10 cellular contexts compared by ENCODE assay signal in genomic region chr2:28809927-28810326, GRCh38. TPM values are rescaled to one million over a fixed set of nuclear protein-coding genes. Genes with fewer than 3 reads are reported as not detected.
DNase-seq lines count a peak whose midpoint lies in the region; ATAC-seq and TF ChIP-seq lines count a peak whose summit lies in the region.
"Had no signal": no experiment of that assay in that cellular context is flagged by ENCODE, and none has a peak within 500 bp of the region (broad histone marks: within the 10 kb centered on the region; RNA-seq: fewer than 3 reads in every experiment).

No MANE protein-coding gene starts in this region.

- no peak for TF ChIP-seq POLR2A in suprapubic skin (IDR thresholded peaks at IDR 0.05)

- no peaks in the 10 kb centered on the region; the same call in 1 of the 2 replicates for H3K4me1 ChIP-seq in iPS-20b (ENCODE audit: insufficient read depth, low read length)
- H3K4me1 ChIP-seq in suprapubic skin, result peaks cover 15% of the 10 kb centered on the region
- H3K4me1 ChIP-seq: uterus had no signal

- H3K9me3 ChIP-seq in iPS-20b (ENCODE audit: insufficient read depth, low read depth, low read length) (peaks cover 4% of the 10 kb centered on the region; the same call in 1 of the 2 replicates), suprapubic skin (no peaks in the 10 kb centered on the region)
- H3K9me3 ChIP-seq: uterus had no signal

- H3K4me3 ChIP-seq in iPS-20b (ENCODE audit: low read length) (peak overlapping the region; percentile 62), suprapubic skin (peak overlapping the region; percentile 57)

- H3K27ac ChIP-seq in iPS-20b (ENCODE audit: low read length) (no peak overlapping the region), suprapubic skin (no peak overlapping the region)

- peaks cover 14% of the 10 kb centered on the region for H3K4me1 Mint-ChIP-seq in activated CD4-positive, alpha-beta T cell treated with anti-CD3 and anti-CD28 coated beads for 36 hours
- peaks cover 4% of the 10 kb centered on the region for H3K4me1 Mint-ChIP-seq in activated T-helper 17 cell treated with anti-CD3 and anti-CD28 coated beads, Interleukin-2, amount 50 U/mL, for 72 hours

- H3K27me3 ChIP-seq in iPS-20b (ENCODE audit: insufficient read depth, low read length), result peaks cover 40% of the 10 kb centered on the region
- no peaks in the 10 kb centered on the region for H3K27me3 ChIP-seq in suprapubic skin
- H3K27me3 ChIP-seq: uterus had no signal

- POLR2A ChIA-PET in activated CD4-positive, alpha-beta T cell treated with anti-CD3 and anti-CD28 coated beads for 36 hours (lab: Charles Lee), result interaction anchor here (0.6 kb wide), 1 partner anchor 263 kb away, joined by 6 read pairs; no protein-coding TSS in a partner anchor

- peaks cover 2% of the 10 kb centered on the region for H3K36me3 Mint-ChIP-seq in activated CD4-positive, alpha-beta T cell treated with anti-CD3 and anti-CD28 coated beads for 36 hours (ENCODE audit: low read depth)
- peaks cover 5% of the 10 kb centered on the region for H3K36me3 Mint-ChIP-seq in activated T-helper 17 cell treated with anti-CD3 and anti-CD28 coated beads, Interleukin-2, amount 50 U/mL, for 72 hours (ENCODE audit: low read depth)

- TF ChIP-seq EP300 in suprapubic skin (IDR thresholded peaks at IDR 0.05), result no peak

- 69% methylated on average over 10 of the region's 10 CpGs for WGBS in suprapubic skin

- peak overlapping the region; percentile 37; the same call in 1 of the 2 replicates for H3K9ac ChIP-seq in iPS-20b (ENCODE audit: low read depth, low read length)

- ATAC-seq in activated CD4-positive, alpha-beta T cell treated with anti-CD3 and anti-CD28 coated beads for 36 hours, result no peak
- ATAC-seq in activated T-helper 17 cell treated with anti-CD3 and anti-CD28 coated beads, Interleukin-2, amount 50 U/mL, for 72 hours (replicated peaks), result peak; percentile 3
- ATAC-seq in HG03039 (IDR thresholded peaks at IDR 0.05; ENCODE audit: unreplicated experiment) (no peak), HG03342 (IDR thresholded peaks at IDR 0.05; ENCODE audit: unreplicated experiment) (no peak)

- H3K4me3 Mint-ChIP-seq in activated CD4-positive, alpha-beta T cell treated with anti-CD3 and anti-CD28 coated beads for 36 hours, result peak overlapping the region; percentile 59
- H3K4me3 Mint-ChIP-seq in activated T-helper 17 cell treated with anti-CD3 and anti-CD28 coated beads, Interleukin-2, amount 50 U/mL, for 72 hours, result peak overlapping the region; percentile 71

- intact Hi-C loops in activated CD4-positive, alpha-beta T cell treated with anti-CD3 and anti-CD28 coated beads for 36 hours (cut with DNase I, micrococcal nuclease), result loop anchor here (1.0 to 5.0 kb wide), 8 partner anchors 59 to 307 kb away; partner anchors contain the start of genes PPP1CB (in 2 of the 2), TRMT61B (in 2 of the 2), CLIP4 (in 1 of the 2) and WDR43 (in 1 of the 2)

- no peak for TF ChIP-seq CTCF in suprapubic skin (IDR thresholded peaks at IDR 0.05)

- no peaks in the 10 kb centered on the region for H3K9me3 Mint-ChIP-seq in activated CD4-positive, alpha-beta T cell treated with anti-CD3 and anti-CD28 coated beads for 36 hours (ENCODE audit: low read depth)
- H3K9me3 Mint-ChIP-seq in activated T-helper 17 cell treated with anti-CD3 and anti-CD28 coated beads, Interleukin-2, amount 50 U/mL, for 72 hours, result no peaks in the 10 kb centered on the region

- CTCF ChIA-PET in activated CD4-positive, alpha-beta T cell treated with anti-CD3 and anti-CD28 coated beads for 36 hours (lab: Charles Lee), result interaction anchor here (0.5 to 2.5 kb wide), 6 partner anchors 9 to 1086 kb away, joined by 3 to 9 read pairs (median 4); no protein-coding TSS in a partner anchor

- H3K27me3 Mint-ChIP-seq in activated CD4-positive, alpha-beta T cell treated with anti-CD3 and anti-CD28 coated beads for 36 hours, result no peaks in the 10 kb centered on the region
- no peaks in the 10 kb centered on the region for H3K27me3 Mint-ChIP-seq in activated T-helper 17 cell treated with anti-CD3 and anti-CD28 coated beads, Interleukin-2, amount 50 U/mL, for 72 hours

- no peak overlapping the region for H3K27ac Mint-ChIP-seq in activated CD4-positive, alpha-beta T cell treated with anti-CD3 and anti-CD28 coated beads for 36 hours
- H3K27ac Mint-ChIP-seq in activated T-helper 17 cell treated with anti-CD3 and anti-CD28 coated beads, Interleukin-2, amount 50 U/mL, for 72 hours, result peak overlapping the region; percentile 60

- H3K36me3 ChIP-seq in iPS-20b (ENCODE audit: insufficient read depth, low read depth, low read length) (no peaks in the 10 kb centered on the region), suprapubic skin (no peaks in the 10 kb centered on the region)
- H3K36me3 ChIP-seq: uterus had no signal

- DNase-seq in activated CD4-positive, alpha-beta T cell treated with anti-CD3 and anti-CD28 coated beads for 36 hours, result peak; percentile 11
- no peak for DNase-seq in activated CD4-positive, alpha-beta T cell treated with anti-CD3 and anti-CD28 coated beads, Interleukin-2, amount 50 U/mL, for 48 hours
- DNase-seq in suprapubic skin (ENCODE audit: low spot score in 2 of 2), result no peak
- no peak for DNase-seq in retina
- DNase-seq: RPMI8226 had no signal

RNA-seq across cellular contexts. Expression of gene SPDYA, which starts 0.7 kb away (rescaled TPM):
- total RNA-seq in activated CD4-positive, alpha-beta T cell treated with anti-CD3 and anti-CD28 coated beads for 36 hours, result 1 to 10 TPM in 1 of 2 experiments, under 1 TPM in 1; 0.93 to 1.2 TPM
- 1 to 10 TPM; 2.1 to 3.3 TPM for total RNA-seq in activated T-helper 17 cell treated with anti-CD3 and anti-CD28 coated beads, Interleukin-2, amount 50 U/mL, for 72 hours
- 1 to 10 TPM in 2 of 4 donors, under 1 TPM in 2; 0.26 to 2.3 (median 1.0) TPM for total RNA-seq in suprapubic skin

RNA-seq across cellular contexts. Expression of gene PPP1CB, which starts 58.3 kb away (rescaled TPM):
- total RNA-seq in activated CD4-positive, alpha-beta T cell treated with anti-CD3 and anti-CD28 coated beads for 36 hours, result 100 to 1,000 TPM; 153 to 213 TPM
- 100 to 1,000 TPM; 207 to 227 TPM for total RNA-seq in activated T-helper 17 cell treated with anti-CD3 and anti-CD28 coated beads, Interleukin-2, amount 50 U/mL, for 72 hours
- 100 to 1,000 TPM; 105 to 151 (median 148) TPM for total RNA-seq in suprapubic skin
